ENCODE assay signal across 8 cellular contexts in genomic region chr12:89016970-89017778, GRCh38.
DNase-seq lines count a peak whose midpoint lies in the region; ATAC-seq and TF ChIP-seq lines count a peak whose summit lies in the region.

No MANE protein-coding gene starts in this region.

- TF ChIP-seq CTCF in lung (IDR thresholded peaks at IDR 0.05; ENCODE audit: control extremely low read depth, extremely low read depth) (peak; percentile 48), tibial nerve (IDR thresholded peaks at IDR 0.05) (peak; percentile 64 to 73 (median 68))

- peaks cover 15% of the 10 kb centered on the region for H3F3A ChIP-seq in GM23248 (ENCODE audit: insufficient read depth)

- no peaks in the 10 kb centered on the region for H3K36me3 ChIP-seq in GM23248 (ENCODE audit: low read depth)
- no peaks in the 10 kb centered on the region for H3K36me3 ChIP-seq in lung (ENCODE audit: control insufficient read depth in 2 of 2, insufficient read depth in 2 of 2, low read length in 2 of 2)
- no peaks in the 10 kb centered on the region for H3K36me3 ChIP-seq in tibial nerve

- H2AFZ ChIP-seq in GM23248 = peak overlapping the region; percentile 83

- H3K4me3 ChIP-seq in GM23248 (peak overlapping the region; percentile 54), lung (no peak overlapping the region), tibial nerve (no peak overlapping the region)

- H3K9ac ChIP-seq in GM23248 = peak overlapping the region; percentile 54

- H3K4me1 ChIP-seq in GM23248 (ENCODE audit: insufficient read depth) (peaks cover 13% of the 10 kb centered on the region), lung (ENCODE audit: control insufficient read depth in 2 of 2, insufficient read depth in 2 of 2, low read length in 2 of 2) (no peaks in the 10 kb centered on the region), tibial nerve (peaks cover 0 to 21% (median 0%) of the 10 kb centered on the region in 4 donors)

- H3K9me2 ChIP-seq in GM23248 (ENCODE audit: insufficient read depth) = no peaks in the 10 kb centered on the region

- ATAC-seq in lung (ENCODE audit: insufficient read depth, low FRiP score) = peak; percentile 70
- no peak for ATAC-seq in GM21786 (IDR thresholded peaks at IDR 0.05; ENCODE audit: unreplicated experiment)

- in situ Hi-C loops in GM23248 (cut with MboI) = no loop called here

- H3K4me2 ChIP-seq in GM23248 (ENCODE audit: unreplicated experiment) = peak overlapping the region; percentile 64

- WGBS in GM23248 (ENCODE audit: low coverage in 1 of 2, low lambda C conversion rate in 2 of 2, missing lambda C conversion rate in 2 of 2), 2 experiments = 13 to 14% methylated on average over 21 of the region's 21 CpGs
- 17 to 22% methylated on average over 21 of the region's 21 CpGs for WGBS in lung, 2 donors
- 7 to 10% methylated on average over 21 of the region's 21 CpGs for WGBS in tibial nerve, 2 donors

- no peak overlapping the region for H3K27ac ChIP-seq in GM23248
- no peak overlapping the region for H3K27ac ChIP-seq in lung (ENCODE audit: low read depth in 1 of 2, low read length in 1 of 2)
- no peak overlapping the region for H3K27ac ChIP-seq in tibial nerve

- DNase-seq in Daoy (ENCODE audit: low read depth) (peak; percentile 60), GM23248 (peak; percentile 83), NCI-H1417 treated with DMSO at 0.1 percent for 48 hours (lab: John Stamatoyannopoulos, UW) (peak; percentile 74), SKM-1 (lab: John Stamatoyannopoulos, UW; ENCODE audit: unreplicated experiment) (peak; percentile 33), ecto neural progenitor cell (ENCODE audit: low spot score) (peak; percentile 51), lung (ENCODE audit: low spot score) (peak; percentile 36), tibial nerve (ENCODE audit: low spot score in 2 of 2) (peak in 1 of 2 donors; percentile 73)

- H3K79me2 ChIP-seq in GM23248 (ENCODE audit: insufficient read depth) = no peaks in the 10 kb centered on the region

- H3K27me3 ChIP-seq in GM23248 (replicated peaks; ENCODE audit: insufficient read depth) (no peaks in the 10 kb centered on the region), lung (ENCODE audit: control insufficient read depth, insufficient read depth) (no peaks in the 10 kb centered on the region), tibial nerve (peaks cover 0 to 3% of the 10 kb centered on the region in 2 donors)

- no peak for TF ChIP-seq EP300 in tibial nerve (IDR thresholded peaks at IDR 0.05)

- no peak for TF ChIP-seq POLR2A in tibial nerve (IDR thresholded peaks at IDR 0.05)

- H3K9me3 ChIP-seq in GM23248 (ENCODE audit: low read depth) = no peaks in the 10 kb centered on the region
- no peaks in the 10 kb centered on the region for H3K9me3 ChIP-seq in lung (ENCODE audit: control insufficient read depth in 2 of 2, insufficient read depth in 1 of 2, low read length in 1 of 2)
- H3K9me3 ChIP-seq in tibial nerve = no peaks in the 10 kb centered on the region

- no peaks in the 10 kb centered on the region for H4K20me1 ChIP-seq in GM23248 (ENCODE audit: insufficient read depth)
